ENCODE assay signal across 8 cellular contexts in genomic region chr2:113757059-113757657, GRCh38. TPM values are rescaled to one million over a fixed set of nuclear protein-coding genes. Genes with fewer than 3 reads are reported as not detected.
DNase-seq lines count a peak whose midpoint lies in the region; ATAC-seq, FAIRE-seq and TF ChIP-seq lines count a peak whose summit lies in the region.

No MANE protein-coding gene starts in this region.

- H3K27ac ChIP-seq in C4-2B (peak overlapping the region; percentile 90), Karpas-422 (ENCODE audit: low read length) (peak overlapping the region; percentile 89)

- no peaks in the 10 kb centered on the region for H3K27me3 ChIP-seq in Karpas-422 (ENCODE audit: low read length)
- no peaks in the 10 kb centered on the region for H3K27me3 ChIP-seq in bronchial epithelial cell (ENCODE audit: control insufficient read depth, insufficient read depth, low read length)

- no peaks in the 10 kb centered on the region for H3K9me3 ChIP-seq in Karpas-422 (ENCODE audit: low read length)
- no peaks in the 10 kb centered on the region for H3K9me3 ChIP-seq in mucosa of descending colon

- peaks cover 41% of the 10 kb centered on the region for H3K79me2 ChIP-seq in Karpas-422 (ENCODE audit: low read length)

- intact Hi-C loops in mucosa of descending colon (cut with DNase I, micrococcal nuclease): loop anchor here in 1 of 2 donors (5.0 kb wide), 1 partner anchor 130 kb away; no protein-coding TSS in a partner anchor

- H3K9ac ChIP-seq in Karpas-422 (ENCODE audit: low read length): peak overlapping the region; percentile 74

- H3K36me3 ChIP-seq in Karpas-422 (ENCODE audit: insufficient read depth, low read length) (peaks cover 19% of the 10 kb centered on the region), bronchial epithelial cell (ENCODE audit: control insufficient read depth, insufficient read depth, low read length) (no peaks in the 10 kb centered on the region), mucosa of descending colon (ENCODE audit: low read depth) (no peaks in the 10 kb centered on the region)

- peak overlapping the region; percentile 75 for H3K4me2 ChIP-seq in Karpas-422 (ENCODE audit: low read depth, low read length, poor library complexity, severe bottlenecking)

- FAIRE-seq in bronchial epithelial cell (lab: Jason Lieb, UNC): no peak

- H3K4me3 ChIP-seq in Karpas-422 (ENCODE audit: low read length): peak overlapping the region; percentile 98
- peak overlapping the region; percentile 80 for H3K4me3 ChIP-seq in bronchial epithelial cell (ENCODE audit: low read depth, low read length)
- H3K4me3 ChIP-seq in mucosa of descending colon: peak overlapping the region; percentile 96

- peaks cover 17% of the 10 kb centered on the region for H3K4me1 ChIP-seq in Karpas-422 (ENCODE audit: low read length)
- H3K4me1 ChIP-seq in mucosa of descending colon (ENCODE audit: low read depth): peaks cover 30% of the 10 kb centered on the region

- H3K9me2 ChIP-seq in Karpas-422 (replicated peaks; ENCODE audit: insufficient read depth, low read length): no peaks in the 10 kb centered on the region

- no peak for TF ChIP-seq CTCF in C4-2B (conservative IDR thresholded peaks at IDR 0.05)
- TF ChIP-seq CTCF in bronchial epithelial cell (IDR thresholded peaks at IDR 0.05; ENCODE audit: insufficient read depth, low read length, severe bottlenecking): no peak
- TF ChIP-seq CTCF in mucosa of descending colon (IDR thresholded peaks at IDR 0.05): no peak
- TF ChIP-seq CTCF in GM10266 (IDR thresholded peaks at IDR 0.05; ENCODE audit: control insufficient read depth, insufficient read depth, low read depth, missing control alignments): no peak

- peak overlapping the region; percentile 18; the same call in 1 of the 2 replicates for H2AFZ ChIP-seq in Karpas-422 (ENCODE audit: low read length)

- DNase-seq in Karpas-422: no peak
- DNase-seq in bronchial epithelial cell (ENCODE audit: low read depth): no peak
- DNase-seq in mucosa of descending colon: peak in 2 of 3 donors; percentile 41 to 52
- DNase-seq in GM10266 (ENCODE audit: extremely low spot score): no peak
- no peak for DNase-seq in GDM1 (lab: John Stamatoyannopoulos, UW)
- DNase-seq in epidermal melanocyte (ENCODE audit: insufficient read length, low spot score): no peak

- ATAC-seq in mucosa of descending colon (peak; percentile 5), HG02870 (IDR thresholded peaks at IDR 0.05; ENCODE audit: unreplicated experiment) (no peak)

- H4K20me1 ChIP-seq in Karpas-422 (ENCODE audit: insufficient read depth, low read depth, low read length): 0 out of 2 replicates have a peak, but pooled peaks cover 5% of the 10 kb centered on the region

RNA-seq across cellular contexts. Expression of gene SLC35F5, which starts 0.7 kb away (rescaled TPM):
- total RNA-seq in Karpas-422 (2014; rRNA removed; shearing (Covaris generic); ENCODE audit: low replicate concordance): 66.0 and 160 TPM in 2 replicates
- total RNA-seq in bronchial epithelial cell: 112 and 130 TPM in 2 replicates
- 100 to 1,000 TPM in 2 of 3 donors, 10 to 100 TPM in 1; 78.8 to 132 (median 125) TPM for total RNA-seq in mucosa of descending colon

Comparison
In these comparisons a context has a peak if more than half of its experiments do, and no peak if none do; other contexts are left out.
1. DNase-seq: peak in mucosa of descending colon (2 of 3); none in Karpas-422 (single experiment), bronchial epithelial cell (single experiment), GM10266 (single experiment), GDM1 (single experiment) and epidermal melanocyte (single experiment).
2. Peak in every context shown above with its lines, with median percentiles within 50 percentile points of each other: H3K4me3 ChIP-seq.